20 cellular contexts compared by ENCODE assay signal in the genomic region with DNA sequence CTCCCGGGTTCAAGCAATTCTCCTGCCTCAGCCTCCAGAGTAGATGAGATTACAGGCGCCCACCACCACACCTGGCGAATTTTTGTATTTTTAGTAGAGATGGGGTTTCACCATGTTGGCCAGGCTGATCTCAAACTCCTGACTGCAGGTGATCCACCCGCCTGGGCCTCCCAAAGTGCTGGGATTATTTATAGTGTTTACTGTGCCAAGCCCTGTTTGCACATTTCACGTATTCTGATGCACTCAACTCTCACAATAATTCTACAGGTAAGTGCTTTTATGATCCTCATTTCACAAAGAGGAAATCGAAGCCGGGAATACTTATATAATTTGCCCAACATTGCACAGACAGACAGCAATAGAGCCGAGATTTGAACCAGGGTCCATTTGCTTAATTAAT. TPM values are rescaled to one million over a fixed set of nuclear protein-coding genes. Genes with fewer than 3 reads are reported as not detected.
A peak's percentile ranks its signal among the peaks of the same experiment; 100 is the strongest.
DNase-seq lines count a peak whose midpoint lies in the region; ATAC-seq and TF ChIP-seq lines count a peak whose summit lies in the region.
"Had no signal": no experiment of that assay in that cellular context is flagged by ENCODE, and none has a peak within 500 bp of the region (broad histone marks: within the 10 kb centered on the region; RNA-seq: fewer than 3 reads in every experiment).

No MANE protein-coding gene starts in this region.

- TF ChIP-seq CTCF in colonic mucosa (IDR thresholded peaks at IDR 0.05) = no peak
- TF ChIP-seq CTCF in mucosa of descending colon (IDR thresholded peaks at IDR 0.05) = no peak

- peak; percentile 81 for ATAC-seq in mucosa of descending colon
- ATAC-seq in GM19467 (IDR thresholded peaks at IDR 0.05; ENCODE audit: unreplicated experiment) = no peak

- no peaks in the 10 kb centered on the region for H3K36me3 ChIP-seq in colonic mucosa
- H3K36me3 ChIP-seq in mucosa of descending colon (ENCODE audit: low read depth) = no peaks in the 10 kb centered on the region
- H3K36me3 ChIP-seq: BE2C; BLaER1 treated with 17β-estradiol and CSF1 and Interleukin-3, amounts not matched to agents 10 nM and 100 nM; HAP-1 had no signal

- peak overlapping the region; percentile 58 for H3K27ac ChIP-seq in colonic mucosa
- H3K27ac ChIP-seq: 22Rv1; BLaER1 treated with 17β-estradiol and CSF1 and Interleukin-3, amounts not matched to agents 10 nM and 100 nM had no signal

- no peaks in the 10 kb centered on the region for H3K9me3 ChIP-seq in colonic mucosa
- no peaks in the 10 kb centered on the region for H3K9me3 ChIP-seq in mucosa of descending colon
- H3K9me3 ChIP-seq: BE2C; BLaER1 treated with 17β-estradiol and CSF1 and Interleukin-3, amounts not matched to agents 10 nM and 100 nM; HAP-1 had no signal

- H3K4me3 ChIP-seq in colonic mucosa (no peak overlapping the region), mucosa of descending colon (no peak overlapping the region)
- H3K4me3 ChIP-seq: BLaER1 treated with 17β-estradiol and CSF1 and Interleukin-3, amounts not matched to agents 10 nM and 100 nM; HAP-1 had no signal

- no peaks in the 10 kb centered on the region for H3K4me1 ChIP-seq in colonic mucosa
- H3K4me1 ChIP-seq in mucosa of descending colon (ENCODE audit: low read depth) = peaks cover 14% of the 10 kb centered on the region
- H3K4me1 ChIP-seq: BE2C, HAP-1 had no signal

- DNase-seq in NCI-H510A treated with DMSO at 0.1 percent for 48 hours (lab: John Stamatoyannopoulos, UW) (peak; percentile 38), NCI-H510A (lab: John Stamatoyannopoulos, UW) (no peak), colonic mucosa (peak; percentile 59), mucosa of descending colon (peak in 2 of 3 donors; percentile 59 to 67), AG08395 (ENCODE audit: low spot score) (no peak), pons (ENCODE audit: low spot score) (no peak)
- DNase-seq: AML-193; BE2C; CD4-positive, alpha-beta T cell; CD8-positive, alpha-beta memory T cell; DMS 273 treated with DMSO at 0.1 percent for 48 hours; DMS53; DMS79 treated with DMSO at 0.1 percent for 48 hours; GF-D8; GOT3; HFFc6 had no signal

- no peak overlapping the region for H3K9ac ChIP-seq in colonic mucosa (ENCODE audit: low read depth in 2 of 2, low read length in 2 of 2)
- H3K9ac ChIP-seq: BLaER1 treated with 17β-estradiol and CSF1 and Interleukin-3, amounts not matched to agents 10 nM and 100 nM had no signal

- intact Hi-C loops in colonic mucosa (cut with DNase I) = no loop called here
- intact Hi-C loops in mucosa of descending colon (cut with DNase I, micrococcal nuclease) = loop anchor here in 1 of 2 donors (5.0 kb wide), 1 partner anchor 45 kb away; no protein-coding TSS in a partner anchor

- no peaks in the 10 kb centered on the region for H3K27me3 ChIP-seq in colonic mucosa
- H3K27me3 ChIP-seq: BE2C; BLaER1 treated with 17β-estradiol and CSF1 and Interleukin-3, amounts not matched to agents 10 nM and 100 nM had no signal

RNA-seq across cellular contexts. Expression of a gene that starts 38.0 kb away (rescaled TPM):
- total RNA-seq in colonic mucosa (10 to 100 TPM in 1 of 2 donors, 1 to 10 TPM in 1; 7.5 to 12.2 TPM), mucosa of descending colon (10 to 100 TPM in 2 of 3 donors, 1 to 10 TPM in 1; 7.2 to 12.0 (median 11.9) TPM)

Comparison
In these comparisons a context has a peak if more than half of its experiments do, and no peak if none do; other contexts are left out.
1. DNase-seq: peak in NCI-H510A treated with DMSO at 0.1 percent for 48 hours (single experiment), colonic mucosa (single experiment) and mucosa of descending colon (2 of 3); none in NCI-H510A (single experiment), AG08395 (single experiment) and pons (single experiment).